In genomic region chr12:11836282-11836963, GRCh38 we compare ENCODE assay signal across 9 cellular contexts.
DNase-seq lines count a peak whose midpoint lies in the region; ATAC-seq and TF ChIP-seq lines count a peak whose summit lies in the region.
"Had no signal": no experiment of that assay in that cellular context is flagged by ENCODE, and none has a peak within 500 bp of the region (broad histone marks: within the 10 kb centered on the region; RNA-seq: fewer than 3 reads in every experiment).

No MANE protein-coding gene starts in this region.

- peaks cover 4% of the 10 kb centered on the region for H3K36me3 ChIP-seq in CD8-positive, alpha-beta T cell (ENCODE audit: insufficient read depth, low read length)
- H3K36me3 ChIP-seq in testis (ENCODE audit: low read depth, missing control alignments), result no peaks in the 10 kb centered on the region

- H3K9me3 Mint-ChIP-seq in CD8-positive, alpha-beta T cell, result no peaks in the 10 kb centered on the region

- peaks cover 3% of the 10 kb centered on the region for H3K4me1 Mint-ChIP-seq in CD8-positive, alpha-beta T cell (ENCODE audit: low read depth)

- intact Hi-C loops in CD8-positive, alpha-beta T cell (cut with DNase I, micrococcal nuclease), result no loop called here
- intact Hi-C loops in left colon (cut with DNase I, micrococcal nuclease) (no loop called here), testis (cut with DNase I; ENCODE audit: low total_unique reads) (no loop called here)

- no peaks in the 10 kb centered on the region for H3K27me3 ChIP-seq in CD8-positive, alpha-beta T cell (ENCODE audit: insufficient read depth, low read length)
- no peaks in the 10 kb centered on the region for H3K27me3 ChIP-seq in testis

- WGBS in testis, 2 donors, result 69 to 74% methylated on average over 11 of the region's 11 CpGs

- no peaks in the 10 kb centered on the region for H3K4me1 ChIP-seq in CD8-positive, alpha-beta T cell (ENCODE audit: insufficient read depth, low read length)
- peaks cover 71% of the 10 kb centered on the region for H3K4me1 ChIP-seq in testis

- H3K27ac ChIP-seq in CD8-positive, alpha-beta T cell (ENCODE audit: low read depth, low read length), result no peak overlapping the region
- H3K27ac ChIP-seq in testis, result peak overlapping the region; percentile 28 to 56
- H3K27ac ChIP-seq: parathyroid adenoma had no signal

- H3K4me3 Mint-ChIP-seq in CD8-positive, alpha-beta T cell, result no peak overlapping the region

- CTCF ChIA-PET in CD8-positive, alpha-beta T cell (lab: Charles Lee), result no interaction called here

- POLR2A ChIA-PET in CD8-positive, alpha-beta T cell (lab: Charles Lee), result no interaction called here

- no peak overlapping the region for H3K27ac Mint-ChIP-seq in CD8-positive, alpha-beta T cell

- H3K36me3 Mint-ChIP-seq in CD8-positive, alpha-beta T cell, result peaks cover 25% of the 10 kb centered on the region

- ATAC-seq in CD8-positive, alpha-beta T cell, result peak; percentile 31
- ATAC-seq in GM19328 (IDR thresholded peaks at IDR 0.05; ENCODE audit: unreplicated experiment) (peak; percentile 86), HG03280 (IDR thresholded peaks at IDR 0.05; ENCODE audit: unreplicated experiment) (peak; percentile 90), left colon (no peak)

- no peaks in the 10 kb centered on the region for H3K9me3 ChIP-seq in CD8-positive, alpha-beta T cell (ENCODE audit: low read length)
- no peaks in the 10 kb centered on the region for H3K9me3 ChIP-seq in testis

- no peak overlapping the region for H3K4me3 ChIP-seq in CD8-positive, alpha-beta T cell (ENCODE audit: low read depth, low read length)
- no peak overlapping the region for H3K4me3 ChIP-seq in testis

- DNase-seq in CD8-positive, alpha-beta T cell, result no peak
- peak; percentile 82 for DNase-seq in activated CD4-positive, alpha-beta T cell treated with anti-CD3 and anti-CD28 coated beads for 48 hours
- DNase-seq in left colon, result peak; percentile 44 to 68
- peak; percentile 27 for DNase-seq in testis
- DNase-seq in DMS153 treated with DMSO at 0.1 percent for 48 hours (lab: John Stamatoyannopoulos, UW; ENCODE audit: unreplicated experiment), result no peak
- no peak for DNase-seq in COLO829 (ENCODE audit: low spot score)

- TF ChIP-seq POLR2A in testis (IDR thresholded peaks at IDR 0.05), result no peak

- H3K27me3 Mint-ChIP-seq in CD8-positive, alpha-beta T cell (ENCODE audit: low read depth), result no peaks in the 10 kb centered on the region

- no peak for TF ChIP-seq CTCF in CD8-positive, alpha-beta T cell (IDR thresholded peaks at IDR 0.05)
- no peak for TF ChIP-seq CTCF in testis (IDR thresholded peaks at IDR 0.05)

Comparison
In these comparisons a context has a peak if more than half of its experiments do, and no peak if none do; other contexts are left out.
1. DNase-seq: peak in activated CD4-positive, alpha-beta T cell treated with anti-CD3 and anti-CD28 coated beads for 48 hours (single experiment), left colon (2 of 2) and testis (single experiment); none in CD8-positive, alpha-beta T cell (0 of 7), DMS153 treated with DMSO at 0.1 percent for 48 hours (single experiment) and COLO829 (single experiment).